ENCODE assay signal across 12 cellular contexts in genomic region chr16:52546291-52546941, GRCh38. TPM values are rescaled to one million over a fixed set of nuclear protein-coding genes. Genes with fewer than 3 reads are reported as not detected.
DNase-seq lines count a peak whose midpoint lies in the region; ATAC-seq and TF ChIP-seq lines count a peak whose summit lies in the region.
"Had no signal": no experiment of that assay in that cellular context is flagged by ENCODE, and none has a peak within 500 bp of the region (broad histone marks: within the 10 kb centered on the region; RNA-seq: fewer than 3 reads in every experiment).

No MANE protein-coding gene starts in this region.

- peak overlapping the region; percentile 69 for H3K27ac ChIP-seq in colonic mucosa
- H3K27ac ChIP-seq in lower lobe of right lung, result no peak overlapping the region
- no peak overlapping the region for H3K27ac ChIP-seq in thoracic aorta
- no peak overlapping the region for H3K27ac ChIP-seq in brain microvascular endothelial cell

- H3K4me3 ChIP-seq in colonic mucosa (peak overlapping the region; percentile 64), lower lobe of right lung (peak overlapping the region; percentile 48), thoracic aorta (peak overlapping the region; percentile 37), brain microvascular endothelial cell (ENCODE audit: low read depth, low read length) (no peak overlapping the region)

- intact Hi-C loops in colonic mucosa (cut with DNase I), result no loop called here
- intact Hi-C loops in lower lobe of right lung (cut with DNase I), result no loop called here

- peak overlapping the region; percentile 84 to 91 for H3K9ac ChIP-seq in colonic mucosa (ENCODE audit: low read depth in 2 of 2, low read length in 2 of 2)

- TF ChIP-seq CTCF in colonic mucosa (IDR thresholded peaks at IDR 0.05) (no peak), lower lobe of right lung (IDR thresholded peaks at IDR 0.05) (no peak), thoracic aorta (IDR thresholded peaks at IDR 0.05) (no peak), brain microvascular endothelial cell (IDR thresholded peaks at IDR 0.05; ENCODE audit: low read depth, low read length, missing control alignments) (no peak), GM13976 (IDR thresholded peaks at IDR 0.05; ENCODE audit: borderline replicate concordance, control extremely low read depth, extremely low read depth, insufficient read depth, missing control alignments) (no peak)

- in situ Hi-C loops in brain microvascular endothelial cell (cut with HindIII; ENCODE audit: low pct_ligation_motif_present, low sequenced_read_pairs) (no loop called here), KBM-7 (cut with MboI; ENCODE audit: low pct_unique_long_range_greater_than_20kb, low sequenced_read_pairs) (no loop called here), GM13976 (cut with MboI; ENCODE audit: low sequenced_read_pairs, unreplicated experiment) (no loop called here)

- peak; percentile 36 for DNase-seq in NCI-H1105 treated with DMSO at 0.1 percent for 48 hours (lab: John Stamatoyannopoulos, UW)
- no peak for DNase-seq in NCI-H1105 (lab: John Stamatoyannopoulos, UW)
- peak; percentile 28 for DNase-seq in colonic mucosa
- no peak for DNase-seq in lower lobe of right lung
- DNase-seq in thoracic aorta (ENCODE audit: low spot score), result no peak
- no peak for DNase-seq in brain microvascular endothelial cell
- DNase-seq in KBM-7, result no peak
- no peak for DNase-seq in GM13976 (ENCODE audit: low spot score)
- DNase-seq: ACHN; effector CD4-positive, alpha-beta T cell had no signal

- H3K27me3 ChIP-seq in colonic mucosa, result no peaks in the 10 kb centered on the region
- H3K27me3 ChIP-seq in lower lobe of right lung (ENCODE audit: low read depth), result peaks cover 59% of the 10 kb centered on the region
- no peaks in the 10 kb centered on the region for H3K27me3 ChIP-seq in thoracic aorta (replicated peaks; ENCODE audit: insufficient read depth)
- H3K27me3 ChIP-seq in brain microvascular endothelial cell (replicated peaks), result peaks cover 25% of the 10 kb centered on the region

- H3K4me1 ChIP-seq in colonic mucosa, result no peaks in the 10 kb centered on the region
- H3K4me1 ChIP-seq in lower lobe of right lung, result peaks cover 11% of the 10 kb centered on the region
- H3K4me1 ChIP-seq in thoracic aorta (ENCODE audit: control insufficient read depth in 1 of 2, low read depth in 2 of 2), result peaks cover 12 to 16% of the 10 kb centered on the region in 2 donors

- no peaks in the 10 kb centered on the region for H3K9me3 ChIP-seq in colonic mucosa
- H3K9me3 ChIP-seq in lower lobe of right lung, result no peaks in the 10 kb centered on the region
- H3K9me3 ChIP-seq in thoracic aorta, result no peaks in the 10 kb centered on the region

- ATAC-seq in lower lobe of right lung (peak; percentile 43 to 49), thoracic aorta (ENCODE audit: insufficient number of reproducible peaks, low FRiP score, low read depth) (no peak)

- H3K36me3 ChIP-seq in colonic mucosa (no peaks in the 10 kb centered on the region), lower lobe of right lung (no peaks in the 10 kb centered on the region), thoracic aorta (no peaks in the 10 kb centered on the region), brain microvascular endothelial cell (replicated peaks) (no peaks in the 10 kb centered on the region)

RNA-seq across cellular contexts. Expression of gene TOX3, which starts 0.5 kb away (rescaled TPM):
- 10 to 100 TPM; 50.5 to 53.0 TPM for total RNA-seq in colonic mucosa
- 4.1 TPM for total RNA-seq in lower lobe of right lung
- not detected for total RNA-seq in thoracic aorta
- total RNA-seq: mesenteric fat pad; T-helper 1 cell treated with Interleukin-12 subunit alpha and Interleukin-12 subunit beta and Interleukin-4 antibody, amounts not matched to agents 30 ng/mL and 1 ng/mL, for 36 hours had no signal

Comparison
In these comparisons a context has a peak if more than half of its experiments do, and no peak if none do; other contexts are left out.
1. DNase-seq: peak in NCI-H1105 treated with DMSO at 0.1 percent for 48 hours (single experiment) and colonic mucosa (single experiment); none in NCI-H1105 (single experiment), lower lobe of right lung (single experiment), thoracic aorta (single experiment), brain microvascular endothelial cell (single experiment), KBM-7 (single experiment) and GM13976 (single experiment).
2. RNA of gene TOX3, which starts 0.5 kb away (total RNA-seq): 50.5 to 53.0 TPM in colonic mucosa; 4.1 TPM in lower lobe of right lung (single experiment) and not detected in thoracic aorta; every median in the first group is over 10 times any median in the second.